In genomic region chr19:32675720-32676185, GRCh38 we compare ENCODE assay signal across 7 cellular contexts. TPM values are rescaled to one million over a fixed set of nuclear protein-coding genes. Genes with fewer than 3 reads are reported as not detected.
DNase-seq lines count a peak whose midpoint lies in the region; ATAC-seq and TF ChIP-seq lines count a peak whose summit lies in the region.

Gene RGS9BP, plus strand, starts transcription at chr19:32675848. Its CDS starts 416 bp downstream, at chr19:32676264.

- H3K9me1 ChIP-seq in IMR-90 (ENCODE audit: insufficient read depth, low read length) = peaks cover 14% of the 10 kb centered on the region

- no peaks in the 10 kb centered on the region for H3K9me3 Mint-ChIP-seq in activated naive CD4-positive, alpha-beta T cell treated with anti-CD3 and anti-CD28 coated beads, Interleukin-2, amount 10 ng/mL, durations not matched to agents 7 days and 5 days

- peak within 1 kb of the TSS; percentile 81 for H3K27ac ChIP-seq in IMR-90 (ENCODE audit: insufficient read depth, low read length)
- no peak within 1 kb of the TSS; the same call in 1 of the 2 replicates for H3K27ac ChIP-seq in SJCRH30
- no peak within 1 kb of the TSS for H3K27ac ChIP-seq in neuronal stem cell (replicated peaks; ENCODE audit: low read length)
- peak within 1 kb of the TSS; percentile 40 to 82 (median 63) for H3K27ac ChIP-seq in thyroid gland

- H3K56ac ChIP-seq in IMR-90 (ENCODE audit: extremely low read depth, insufficient read depth, low read length) = no peak within 1 kb of the TSS

- H3K36me3 ChIP-seq in IMR-90 (ENCODE audit: control insufficient read depth, insufficient read depth, low read length) (no peaks in the 10 kb centered on the region), SJCRH30 (no peaks in the 10 kb centered on the region), neuronal stem cell (replicated peaks in 1 of 2; ENCODE audit: control insufficient read depth in 2 of 2, insufficient read depth in 2 of 2, low read length in 2 of 2) (no peaks in the 10 kb centered on the region), thyroid gland (no peaks in the 10 kb centered on the region)

- dilution Hi-C loops in IMR-90 (cut with HindIII; ENCODE audit: low sequenced_read_pairs, unreplicated experiment) = no loop called here

- WGBS in IMR-90 (ENCODE audit: extremely low coverage in 2 of 2, insufficient read length in 1 of 2), 2 experiments = 0% methylated on average over 8 of the region's 53 CpGs; no CpG with 5 or more reads in 1 of the 2 experiments
- WGBS in neuronal stem cell (ENCODE audit: extremely low coverage in 2 of 2, insufficient read length in 2 of 2, insufficient replicate concordance in 1 of 2), 2 donors = no CpG with 5 or more reads among the region's 53 CpGs
- 1 to 9% methylated on average over 10 to 21 of the region's 53 CpGs for WGBS in thyroid gland, 2 donors

- H2BK20ac ChIP-seq in IMR-90 (ENCODE audit: low read depth, low read length) = no peak within 1 kb of the TSS

- H3K4me3 ChIP-seq in IMR-90 (ENCODE audit: insufficient read depth, low read depth, low read length) = peak within 1 kb of the TSS; percentile 97
- H3K4me3 ChIP-seq in SJCRH30 = peak within 1 kb of the TSS; percentile 90
- H3K4me3 ChIP-seq in neuronal stem cell (ENCODE audit: low read length in 2 of 2) = peak within 1 kb of the TSS; percentile 85 to 94
- H3K4me3 ChIP-seq in thyroid gland (replicated peaks in 1 of 3) = peak within 1 kb of the TSS; percentile 58 to 99 (median 98)

- H2AK9ac ChIP-seq in IMR-90 (replicated peaks; ENCODE audit: low read depth, low read length, poor library complexity) = peak within 1 kb of the TSS; percentile 93

- no peak within 1 kb of the TSS; the same call in 1 of the 2 replicates for H4K91ac ChIP-seq in IMR-90 (ENCODE audit: insufficient read depth, low read depth, low read length)
- peak within 1 kb of the TSS; percentile 27 for H4K91ac ChIP-seq in neuronal stem cell (ENCODE audit: low read depth, low read length, poor library complexity)

- DNase-seq in GM13977 (ENCODE audit: low spot score) (peak; percentile 61), IMR-90 (peak; percentile 59), SJCRH30 (peak; percentile 84 to 85), globus pallidus (ENCODE audit: low spot score) (peak; percentile 75), neuronal stem cell (ENCODE audit: low spot score) (peak; percentile 46), thyroid gland (peak; percentile 82)
- peak; percentile 76 for DNase-seq in activated naive CD4-positive, alpha-beta T cell treated with anti-CD3 and anti-CD28 coated beads, Interleukin-2, amount 10 ng/mL, durations not matched to agents 7 days and 5 days

- H3K4me1 ChIP-seq in IMR-90 (ENCODE audit: control insufficient read depth, insufficient read depth, low read length) = peaks cover 8% of the 10 kb centered on the region; the same call in 1 of the 2 replicates
- peaks cover 16% of the 10 kb centered on the region for H3K4me1 ChIP-seq in SJCRH30
- peaks cover 6 to 16% of the 10 kb centered on the region in 2 donors for H3K4me1 ChIP-seq in neuronal stem cell (ENCODE audit: control insufficient read depth in 2 of 2, insufficient read depth in 1 of 2, low read depth in 1 of 2, low read length in 2 of 2)
- H3K4me1 ChIP-seq in thyroid gland = peaks cover 17 to 22% of the 10 kb centered on the region in 2 donors

- H3K4me2 ChIP-seq in IMR-90 (ENCODE audit: low read depth, low read length) = peak within 1 kb of the TSS; percentile 91
- peak within 1 kb of the TSS; percentile 93 for H3K4me2 ChIP-seq in neuronal stem cell (ENCODE audit: insufficient read depth, low read length, poor library complexity, severe bottlenecking)

- intact Hi-C loops in IMR-90 (cut with micrococcal nuclease) = loop anchor here (1.0 kb wide), 1 partner anchor 394 kb away; no protein-coding TSS in a partner anchor
- intact Hi-C loops in thyroid gland (cut with DNase I) = loop anchor here (10.0 kb wide), 1 partner anchor 91 kb away; the partner anchor contains the start of gene PDCD5

- H3K27me3 ChIP-seq in IMR-90 (ENCODE audit: control insufficient read depth, insufficient read depth, low read length) = peaks cover 34% of the 10 kb centered on the region
- H3K27me3 ChIP-seq in SJCRH30 = no peaks in the 10 kb centered on the region
- peaks cover 10 to 46% (median 13%) of the 10 kb centered on the region in 3 experiments for H3K27me3 ChIP-seq in neuronal stem cell (ENCODE audit: control insufficient read depth in 3 of 3, insufficient read depth in 3 of 3, low read depth in 1 of 3, low read length in 3 of 3)
- no peaks in the 10 kb centered on the region for H3K27me3 ChIP-seq in thyroid gland

- H3K23ac ChIP-seq in IMR-90 (ENCODE audit: low read depth, low read length) (no peak within 1 kb of the TSS), neuronal stem cell (ENCODE audit: low read depth, low read length, poor library complexity) (peak within 1 kb of the TSS; percentile 77)

- peak within 1 kb of the TSS; percentile 42; the same call in 1 of the 2 replicates for H4K5ac ChIP-seq in IMR-90 (ENCODE audit: low read depth, low read length)

- H3K27ac Mint-ChIP-seq in activated naive CD4-positive, alpha-beta T cell treated with anti-CD3 and anti-CD28 coated beads, Interleukin-2, amount 10 ng/mL, durations not matched to agents 7 days and 5 days = peak within 1 kb of the TSS; percentile 81

- H2AFZ ChIP-seq in IMR-90 (replicated peaks; ENCODE audit: low read length, poor library complexity) (peak within 1 kb of the TSS; percentile 99), neuronal stem cell (ENCODE audit: low read length) (peak within 1 kb of the TSS; percentile 99)

- TF ChIP-seq RAD21 in IMR-90 (IDR thresholded peaks at IDR 0.05; ENCODE audit: low read length) = no peak

- peaks cover 30% of the 10 kb centered on the region for H4K20me1 ChIP-seq in IMR-90 (ENCODE audit: insufficient read depth, low read length)

- CTCF ChIA-PET in IMR-90 (lab: Yijun Ruan, JAX) = no interaction called here
- CTCF ChIA-PET in activated naive CD4-positive, alpha-beta T cell treated with anti-CD3 and anti-CD28 coated beads, Interleukin-2, amount 10 ng/mL, durations not matched to agents 7 days and 5 days (lab: Charles Lee) = interaction anchor here (1.4 kb wide), 1 partner anchor 15 kb away, joined by 7 read pairs; the partner anchor contains the start of gene NUDT19

- peaks cover 3% of the 10 kb centered on the region for H3K36me3 Mint-ChIP-seq in activated naive CD4-positive, alpha-beta T cell treated with anti-CD3 and anti-CD28 coated beads, Interleukin-2, amount 10 ng/mL, durations not matched to agents 7 days and 5 days

- TF ChIP-seq POLR2A in IMR-90 (IDR thresholded peaks at IDR 0.05; ENCODE audit: low read depth, low read length) = no peak
- TF ChIP-seq POLR2A in thyroid gland (IDR thresholded peaks at IDR 0.05) = no peak

- no TSS peak for BruUV-seq in IMR-90 (replicated peaks; lab: Mats Ljungman, UMichigan)

- POLR2A ChIA-PET in IMR-90 (lab: Charles Lee; ENCODE audit: unreplicated experiment) = no interaction called here

- H2BK15ac ChIP-seq in IMR-90 (ENCODE audit: low read depth, low read length) (no peak within 1 kb of the TSS), neuronal stem cell (ENCODE audit: low read length) (peak within 1 kb of the TSS; percentile 100)

- no peak within 1 kb of the TSS for H2AK5ac ChIP-seq in IMR-90 (ENCODE audit: low read depth, low read length)
- peak within 1 kb of the TSS; percentile 99 for H2AK5ac ChIP-seq in neuronal stem cell (ENCODE audit: low read depth, low read length)

- TF ChIP-seq CTCF in GM13977 (IDR thresholded peaks at IDR 0.05; ENCODE audit: extremely low read depth, insufficient read depth, missing control alignments) = no peak
- no peak for TF ChIP-seq CTCF in IMR-90 (conservative IDR thresholded peaks at IDR 0.05; ENCODE audit: low read depth, low read length)
- TF ChIP-seq CTCF in thyroid gland (IDR thresholded peaks at IDR 0.05) = no peak

- H3K79me1 ChIP-seq in IMR-90 (ENCODE audit: low read depth in 1 of 2, low read length in 2 of 2) = peaks cover 22 to 35% of the 10 kb centered on the region in 2 experiments
- H3K79me1 ChIP-seq in neuronal stem cell (ENCODE audit: low read depth, low read length) = no peaks in the 10 kb centered on the region

- peak within 1 kb of the TSS; percentile 87 for H3K9ac ChIP-seq in IMR-90 (ENCODE audit: low read depth, low read length)
- H3K9ac ChIP-seq in neuronal stem cell (ENCODE audit: low read depth, low read length, poor library complexity) = peak within 1 kb of the TSS; percentile 87

- H3K4me1 Mint-ChIP-seq in activated naive CD4-positive, alpha-beta T cell treated with anti-CD3 and anti-CD28 coated beads, Interleukin-2, amount 10 ng/mL, durations not matched to agents 7 days and 5 days = peaks cover 37% of the 10 kb centered on the region

- H4K8ac ChIP-seq in IMR-90 (ENCODE audit: low read depth in 2 of 2, low read length in 2 of 2) = peak within 1 kb of the TSS; percentile 71 to 79
- peak within 1 kb of the TSS; percentile 31 for H4K8ac ChIP-seq in neuronal stem cell (ENCODE audit: low read depth, low read length)

- H3K14ac ChIP-seq in IMR-90 (replicated peaks; ENCODE audit: low read depth, low read length) = peak within 1 kb of the TSS; percentile 81; the same call in 1 of the 2 replicates
- peak within 1 kb of the TSS; percentile 86 for H3K14ac ChIP-seq in neuronal stem cell (ENCODE audit: low read length)

- in situ Hi-C loops in GM13977 (cut with MboI; ENCODE audit: low pct_unique_long_range_greater_than_20kb, low sequenced_read_pairs, unreplicated experiment) = no loop called here
- in situ Hi-C loops in IMR-90 (cut with MboI; ENCODE audit: low sequenced_read_pairs) = no loop called here

- H3K9me3 ChIP-seq in IMR-90 (ENCODE audit: control insufficient read depth, insufficient read depth, low read length) = no peaks in the 10 kb centered on the region
- no peaks in the 10 kb centered on the region for H3K9me3 ChIP-seq in SJCRH30 (replicated peaks)
- H3K9me3 ChIP-seq in neuronal stem cell (replicated peaks in 1 of 2; ENCODE audit: control insufficient read depth in 2 of 2, insufficient read depth in 1 of 2, low read depth in 1 of 2, low read length in 2 of 2) = no peaks in the 10 kb centered on the region
- H3K9me3 ChIP-seq in thyroid gland = no peaks in the 10 kb centered on the region

- peak; percentile 80 for ATAC-seq in IMR-90 (ENCODE audit: low read depth)

- peaks cover 65% of the 10 kb centered on the region for H3K27me3 Mint-ChIP-seq in activated naive CD4-positive, alpha-beta T cell treated with anti-CD3 and anti-CD28 coated beads, Interleukin-2, amount 10 ng/mL, durations not matched to agents 7 days and 5 days

- peak within 1 kb of the TSS; percentile 80 for H2BK5ac ChIP-seq in IMR-90 (ENCODE audit: low read depth, low read length, poor library complexity, severe bottlenecking)
- H2BK5ac ChIP-seq in neuronal stem cell (ENCODE audit: low read length) = peak within 1 kb of the TSS; percentile 83

- peak within 1 kb of the TSS; percentile 87 for H3K4me3 Mint-ChIP-seq in activated naive CD4-positive, alpha-beta T cell treated with anti-CD3 and anti-CD28 coated beads, Interleukin-2, amount 10 ng/mL, durations not matched to agents 7 days and 5 days

- no peak within 1 kb of the TSS for H2BK120ac ChIP-seq in IMR-90 (ENCODE audit: low read depth, low read length)
- peak within 1 kb of the TSS; percentile 89 for H2BK120ac ChIP-seq in neuronal stem cell (ENCODE audit: low read depth, low read length)

- H2BK12ac ChIP-seq in neuronal stem cell (ENCODE audit: low read length) = peak within 1 kb of the TSS; percentile 99

- H3K4ac ChIP-seq in IMR-90 (ENCODE audit: low read depth, low read length) (peak within 1 kb of the TSS; percentile 63), neuronal stem cell (ENCODE audit: low read length) (peak within 1 kb of the TSS; percentile 43)

- H3K18ac ChIP-seq in IMR-90 (ENCODE audit: low read depth, low read length) (no peak within 1 kb of the TSS), neuronal stem cell (ENCODE audit: low read length) (peak within 1 kb of the TSS; percentile 98)

RNA-seq across cellular contexts. Expression of gene RGS9BP, which starts in this region (rescaled TPM):
- total RNA-seq in IMR-90 (2012; rRNA removed) (0.18 and 0.28 TPM in 2 replicates), thyroid gland (under 1 TPM; 0.27 to 0.78 (median 0.48) TPM)
- polyA plus RNA-seq in IMR-90 (2012; rRNA removed) = 0.03 and 0.06 TPM in 2 replicates
- 0.01 and 0.09 TPM in 2 replicates for polyA plus RNA-seq in IMR-90 (2012; cell fraction: cytosol; rRNA removed)
- polyA plus RNA-seq in IMR-90 (2012; cell fraction: nucleus; rRNA removed; ENCODE audit: low replicate concordance) = 0.05 and 0.09 TPM in 2 replicates
- 0.18 and 0.38 TPM in 2 replicates for total RNA-seq in SJCRH30 (2014; rRNA removed; shearing (Covaris generic))
- polyA plus RNA-seq in neuronal stem cell (2013, experiment 1 of 2) = 0.49 TPM
- 0.48 TPM for polyA plus RNA-seq in neuronal stem cell (2013, experiment 2 of 2)

Comparison
In these comparisons a context has a peak if more than half of its experiments do, and no peak if none do; other contexts are left out.
1. Peak in DNase-seq, ATAC-seq, H3K4me3 ChIP-seq, H3K27ac ChIP-seq, H3K9ac ChIP-seq and H3K4me2 ChIP-seq in IMR-90; RNA of the gene not detected or under 1 TPM.
2. Peak in DNase-seq and H3K4me3 ChIP-seq in SJCRH30; RNA of the gene not detected or under 1 TPM.
3. Peak in DNase-seq, H3K4me3 ChIP-seq and H3K27ac ChIP-seq in thyroid gland; RNA of the gene not detected or under 1 TPM.